Comparison of ENCODE assay signal across 12 cellular contexts in genomic region chr2:71618327-71619113, GRCh38.
DNase-seq lines count a peak whose midpoint lies in the region; ATAC-seq and TF ChIP-seq lines count a peak whose summit lies in the region.
"Had no signal": no experiment of that assay in that cellular context is flagged by ENCODE, and none has a peak within 500 bp of the region (broad histone marks: within the 10 kb centered on the region; RNA-seq: fewer than 3 reads in every experiment).

No MANE protein-coding gene starts in this region.

- no peak overlapping the region for H3K27ac Mint-ChIP-seq in activated T-helper 2 cell treated with anti-CD3 and anti-CD28 coated beads, Interferon-gamma antibody, Interleukin-2, Interleukin-4, amounts not matched to agents 10 μg/mL and 5 μg/mL and 100 μg/mL, durations not matched to agents 14 hours and 24 hours and 36 hours

- H2BK15ac ChIP-seq in mesenchymal stem cell (ENCODE audit: low read depth, poor library complexity, severe bottlenecking), result no peak overlapping the region

- intact Hi-C loops in activated T-helper 2 cell treated with anti-CD3 and anti-CD28 coated beads, Interferon-gamma antibody, Interleukin-2, Interleukin-4, amounts not matched to agents 10 μg/mL and 5 μg/mL and 100 μg/mL, durations not matched to agents 14 hours and 24 hours and 36 hours (cut with micrococcal nuclease), result no loop called here

- no peaks in the 10 kb centered on the region for H3K9me3 Mint-ChIP-seq in activated T-helper 2 cell treated with anti-CD3 and anti-CD28 coated beads, Interferon-gamma antibody, Interleukin-2, Interleukin-4, amounts not matched to agents 10 μg/mL and 5 μg/mL and 100 μg/mL, durations not matched to agents 14 hours and 24 hours and 36 hours
- H3K9me3 Mint-ChIP-seq: effector memory CD8-positive, alpha-beta T cell had no signal

- no peak overlapping the region for H3K4ac ChIP-seq in mesenchymal stem cell (ENCODE audit: low read depth in 1 of 2, low read length in 2 of 2)

- in situ Hi-C loops in GM13976 (cut with MboI; ENCODE audit: low sequenced_read_pairs, unreplicated experiment), result no loop called here

- no peak overlapping the region for H4K8ac ChIP-seq in mesenchymal stem cell (ENCODE audit: low read length)

- no peaks in the 10 kb centered on the region for H3K27me3 Mint-ChIP-seq in activated T-helper 2 cell treated with anti-CD3 and anti-CD28 coated beads, Interferon-gamma antibody, Interleukin-2, Interleukin-4, amounts not matched to agents 10 μg/mL and 5 μg/mL and 100 μg/mL, durations not matched to agents 14 hours and 24 hours and 36 hours (ENCODE audit: low read depth)

- H3K23ac ChIP-seq in mesenchymal stem cell (ENCODE audit: low read length in 2 of 2), result no peak overlapping the region

- WGBS in mesenchymal stem cell, result 73% methylated on average over 12 of the region's 12 CpGs

- peaks cover 11% of the 10 kb centered on the region for H3K79me1 ChIP-seq in mesenchymal stem cell (replicated peaks; ENCODE audit: low read length, poor library complexity, severe bottlenecking)

- H3K36me3 ChIP-seq in mesenchymal stem cell (ENCODE audit: control insufficient read depth in 1 of 2, insufficient read depth in 2 of 2, low read depth in 1 of 2, low read length in 2 of 2), result peaks cover 0 to 60% of the 10 kb centered on the region in 2 experiments

- DNase-seq in 8988T (peak; percentile 15), GM13976 (ENCODE audit: low spot score) (peak; percentile 14), mesenchymal stem cell (peak; percentile 3), T1000 (lab: John Stamatoyannopoulos, UW) (no peak), NCI-H2227 (lab: John Stamatoyannopoulos, UW; ENCODE audit: unreplicated experiment) (no peak)
- peak; percentile 7 for DNase-seq in activated T-helper 2 cell treated with anti-CD3 and anti-CD28 coated beads, Interferon-gamma antibody, Interleukin-2, Interleukin-4, amounts not matched to agents 10 μg/mL and 5 μg/mL and 100 μg/mL, durations not matched to agents 14 hours and 24 hours and 36 hours (ENCODE audit: low spot score)
- DNase-seq: activated CD4-positive, alpha-beta T cell treated with anti-CD3 and anti-CD28 coated beads for 4 hours; effector memory CD8-positive, alpha-beta T cell; NCI-H524; SIG-M5 had no signal

- no peak overlapping the region for H3K4me2 ChIP-seq in mesenchymal stem cell (ENCODE audit: low read length, poor library complexity, severe bottlenecking)

- TF ChIP-seq CTCF in GM13976 (IDR thresholded peaks at IDR 0.05; ENCODE audit: borderline replicate concordance, control extremely low read depth, extremely low read depth, insufficient read depth, missing control alignments), result no peak

- peaks cover 11% of the 10 kb centered on the region for H3K4me1 ChIP-seq in mesenchymal stem cell (ENCODE audit: control insufficient read depth, insufficient read depth, low read depth, low read length)

- peak overlapping the region in 1 of 2 experiments; percentile 93 for H3K14ac ChIP-seq in mesenchymal stem cell (ENCODE audit: low read length in 2 of 2)

- H3K27me3 ChIP-seq in mesenchymal stem cell (ENCODE audit: control insufficient read depth in 1 of 2, insufficient read depth in 1 of 2, low read length in 2 of 2), result peaks cover 0 to 21% of the 10 kb centered on the region in 2 experiments

- H2BK5ac ChIP-seq in mesenchymal stem cell (ENCODE audit: low read depth, low read length, poor library complexity, severe bottlenecking), result no peak overlapping the region

- ATAC-seq in GM19324 (IDR thresholded peaks at IDR 0.05; ENCODE audit: low FRiP score, unreplicated experiment) (no peak), GM19455 (IDR thresholded peaks at IDR 0.05; ENCODE audit: unreplicated experiment) (no peak)
- ATAC-seq: effector memory CD8-positive, alpha-beta T cell had no signal

- no peak overlapping the region for H3K4me3 Mint-ChIP-seq in activated T-helper 2 cell treated with anti-CD3 and anti-CD28 coated beads, Interferon-gamma antibody, Interleukin-2, Interleukin-4, amounts not matched to agents 10 μg/mL and 5 μg/mL and 100 μg/mL, durations not matched to agents 14 hours and 24 hours and 36 hours (ENCODE audit: low read depth)
- H3K4me3 Mint-ChIP-seq: effector memory CD8-positive, alpha-beta T cell had no signal

- no peak overlapping the region for H3K4me3 ChIP-seq in mesenchymal stem cell (ENCODE audit: insufficient read depth in 1 of 2, low read depth in 1 of 2, low read length in 2 of 2)

- no peaks in the 10 kb centered on the region for H3K9me3 ChIP-seq in mesenchymal stem cell (ENCODE audit: control insufficient read depth, low read length)

- no peak overlapping the region for H4K91ac ChIP-seq in mesenchymal stem cell (ENCODE audit: low read length)

- H2AK5ac ChIP-seq in mesenchymal stem cell (ENCODE audit: low read length, severe bottlenecking), result no peak overlapping the region

- H2AFZ ChIP-seq in mesenchymal stem cell (ENCODE audit: low read depth, low read length), result no peak overlapping the region

- H3K36me3 Mint-ChIP-seq in activated T-helper 2 cell treated with anti-CD3 and anti-CD28 coated beads, Interferon-gamma antibody, Interleukin-2, Interleukin-4, amounts not matched to agents 10 μg/mL and 5 μg/mL and 100 μg/mL, durations not matched to agents 14 hours and 24 hours and 36 hours (ENCODE audit: low read depth), result no peaks in the 10 kb centered on the region

- H3K4me1 Mint-ChIP-seq in activated T-helper 2 cell treated with anti-CD3 and anti-CD28 coated beads, Interferon-gamma antibody, Interleukin-2, Interleukin-4, amounts not matched to agents 10 μg/mL and 5 μg/mL and 100 μg/mL, durations not matched to agents 14 hours and 24 hours and 36 hours (ENCODE audit: low read depth), result no peaks in the 10 kb centered on the region

- no peak overlapping the region for H3K9ac ChIP-seq in mesenchymal stem cell (ENCODE audit: low read length)

- H3K18ac ChIP-seq in mesenchymal stem cell (ENCODE audit: low read depth in 1 of 2, low read length in 2 of 2), result peak overlapping the region in 1 of 2 experiments; percentile 79

- H2BK12ac ChIP-seq in mesenchymal stem cell (ENCODE audit: low read length in 2 of 2), result no peak overlapping the region

- no peak overlapping the region for H2BK120ac ChIP-seq in mesenchymal stem cell (ENCODE audit: low read depth, low read length)

- no peak overlapping the region for H3K27ac ChIP-seq in mesenchymal stem cell (ENCODE audit: low read length, poor library complexity, severe bottlenecking)

Comparison
In these comparisons a context has a peak if more than half of its experiments do, and no peak if none do; other contexts are left out.
1. DNase-seq: peak in 8988T (single experiment), GM13976 (single experiment), activated T-helper 2 cell treated with anti-CD3 and anti-CD28 coated beads, Interferon-gamma antibody, Interleukin-2, Interleukin-4, amounts not matched to agents 10 μg/mL and 5 μg/mL and 100 μg/mL, durations not matched to agents 14 hours and 24 hours and 36 hours (single experiment) and mesenchymal stem cell (single experiment); none in T1000 (single experiment) and NCI-H2227 (single experiment).